In the genomic region with DNA sequence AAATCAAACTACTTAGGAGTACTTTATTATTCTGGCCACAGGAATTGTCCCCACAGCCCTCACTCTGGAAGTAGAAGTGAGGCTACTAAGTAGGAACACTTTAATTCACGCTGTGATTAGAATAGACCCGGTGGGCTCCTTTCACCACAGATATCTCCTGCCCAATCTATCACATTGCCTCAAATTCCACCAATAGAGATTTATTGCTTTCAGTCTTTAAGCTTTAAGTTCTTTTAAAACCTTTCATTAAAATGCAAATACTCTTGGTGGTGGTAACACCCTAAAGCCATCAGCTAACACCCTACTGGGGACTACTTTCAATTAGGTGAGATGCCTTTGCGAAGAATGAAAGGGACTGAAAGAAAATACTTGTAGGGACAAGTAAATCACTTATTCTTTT, we compare ENCODE assay signal across 26 cellular contexts.
DNase-seq lines count a peak whose midpoint lies in the region; ATAC-seq, FAIRE-seq and TF ChIP-seq lines count a peak whose summit lies in the region.
"Had no signal": no experiment of that assay in that cellular context is flagged by ENCODE, and none has a peak within 500 bp of the region (broad histone marks: within the 10 kb centered on the region; RNA-seq: fewer than 3 reads in every experiment).

No MANE protein-coding gene starts in this region.

- H3K79me2 ChIP-seq in H1 (ENCODE audit: control insufficient read depth in 1 of 2, insufficient read depth in 2 of 2, low read length in 2 of 2) (no peaks in the 10 kb centered on the region), OCI-LY7 (ENCODE audit: insufficient read depth, low read depth, low read length) (no peaks in the 10 kb centered on the region)

- H3K36me3 ChIP-seq in H1 (ENCODE audit: control insufficient read depth in 2 of 4, insufficient read depth in 4 of 4, low read length in 3 of 4) (no peaks in the 10 kb centered on the region), iPS-18a (ENCODE audit: control insufficient read depth, low read depth, low read length) (no peaks in the 10 kb centered on the region), left lung (no peaks in the 10 kb centered on the region), OCI-LY7 (ENCODE audit: insufficient read depth, low read length) (no peaks in the 10 kb centered on the region)

- no peaks in the 10 kb centered on the region for H3K79me1 ChIP-seq in H1 (ENCODE audit: low read depth, low read length)

- no peak overlapping the region for H3K18ac ChIP-seq in H1 (ENCODE audit: extremely low read depth, low read length)

- H3K9me2 ChIP-seq in OCI-LY7 (ENCODE audit: insufficient read depth, low read length): no peaks in the 10 kb centered on the region

- H3K27me3 ChIP-seq in H1 (replicated peaks in 1 of 4; ENCODE audit: control insufficient read depth in 3 of 4, extremely low read depth in 1 of 4, insufficient read depth in 3 of 4, low read length in 3 of 4) (peaks cover 5 to 31% (median 22%) of the 10 kb centered on the region in 4 experiments), iPS-18a (ENCODE audit: control insufficient read depth, insufficient read depth, low read length) (peaks cover 63% of the 10 kb centered on the region), left lung (no peaks in the 10 kb centered on the region)
- H3K27me3 ChIP-seq: BE2C had no signal

- H3K4me1 ChIP-seq in H1 (replicated peaks in 1 of 4; ENCODE audit: control insufficient read depth in 3 of 4, insufficient read depth in 4 of 4, low read length in 3 of 4) (peaks cover 0 to 9% (median 4%) of the 10 kb centered on the region in 4 experiments; a peak in 3 of 7 replicates), iPS-18a (ENCODE audit: control insufficient read depth, low read depth, low read length) (peaks cover 33% of the 10 kb centered on the region), left lung (no peaks in the 10 kb centered on the region), OCI-LY7 (ENCODE audit: insufficient read depth, low read length, poor library complexity, severe bottlenecking) (no peaks in the 10 kb centered on the region)

- POLR2A ChIA-PET in H1 (lab: Charles Lee; ENCODE audit: partially characterized antibody) (no interaction called here), OCI-LY7 (lab: Charles Lee) (no interaction called here)

- no peak overlapping the region for H3K14ac ChIP-seq in H1 (ENCODE audit: insufficient read length)

- H2AK5ac ChIP-seq in H1 (ENCODE audit: low read depth, low read length): no peak overlapping the region

- WGBS in H1 (ENCODE audit: extremely low coverage in 1 of 2, insufficient coverage in 1 of 2, insufficient read length in 1 of 2, insufficient replicate concordance in 2 of 2, low coverage in 1 of 2, low lambda C conversion rate in 2 of 2, missing lambda C conversion rate in 1 of 2), 2 experiments: 4% methylated on average over 3 of the region's 3 CpGs; no CpG with 5 or more reads in 1 of the 2 experiments

- CTCF ChIA-PET in H1 (lab: Charles Lee; ENCODE audit: partially characterized antibody): interaction anchor here (1.4 kb wide), 1 partner anchor 399 kb away, joined by 3 read pairs; no protein-coding TSS in a partner anchor
- CTCF ChIA-PET in OCI-LY7 (lab: Charles Lee; ENCODE audit: unreplicated experiment): no interaction called here

- DNase-seq in ELF-1 (ENCODE audit: low read depth, low spot score) (peak; percentile 46), NCI-H82 (lab: John Stamatoyannopoulos, UW) (peak; percentile 68), H1 (ENCODE audit: low read depth in 1 of 2, low spot score in 2 of 2) (peak in 1 of 2 experiments; percentile 34), left lung (no peak), GM12892 (ENCODE audit: insufficient read length) (no peak), OCI-LY7 (ENCODE audit: low spot score) (no peak), NCI-H1417 (lab: John Stamatoyannopoulos, UW) (no peak)
- DNase-seq: 8988T; ACHN; BE2C; CD8-positive, alpha-beta memory T cell; DND-41; GM23248; Kasumi-1; NCI-H1092 treated with DMSO at 0.1 percent for 48 hours; NCI-H1436 treated with DMSO at 0.1 percent for 48 hours; NCI-H187 treated with DMSO at 0.1 percent for 48 hours; NCI-H2171 treated with DMSO at 0.1 percent for 48 hours; NCI-H345; NCI-H510A treated with DMSO at 0.1 percent for 48 hours; NK-92 treated with Interleukin-12 subunit alpha and Interleukin-12 subunit beta, amount 100 ng/mL, for 24 hours; SHP77 had no signal

- no peak for ATAC-seq in left lung
- ATAC-seq: K562 had no signal

- H4K20me1 ChIP-seq in H1 (replicated peaks in 1 of 2; ENCODE audit: control insufficient read depth in 1 of 2, insufficient read depth in 2 of 2, low read length in 2 of 2): no peaks in the 10 kb centered on the region
- no peaks in the 10 kb centered on the region for H4K20me1 ChIP-seq in OCI-LY7 (ENCODE audit: insufficient read depth, low read length)

- TF ChIP-seq POLR2A in H1 (IDR thresholded peaks at IDR 0.05; ENCODE audit: control extremely low read depth in 1 of 2, low read depth in 2 of 2, low read length in 2 of 2) (no peak), GM12892 (IDR thresholded peaks at IDR 0.05; ENCODE audit: low read depth, low read length) (no peak)

- H3K4me3 ChIP-seq in H1 (ENCODE audit: extremely low read depth in 1 of 4, insufficient read depth in 2 of 4, low read depth in 3 of 4, low read length in 4 of 4) (peak overlapping the region in 1 of 4 experiments; percentile 10; a peak in 1 of 8 replicates), iPS-18a (ENCODE audit: low read length) (peak overlapping the region; percentile 4), left lung (no peak overlapping the region), OCI-LY7 (ENCODE audit: low read depth, low read length, poor library complexity, severe bottlenecking) (no peak overlapping the region)
- H3K4me3 ChIP-seq: GM23248, K562 had no signal

- no TSS peak for BruUV-seq in OCI-LY7 (replicated peaks; lab: Mats Ljungman, UMichigan)

- H3K9ac ChIP-seq in H1 (replicated peaks in 1 of 4; ENCODE audit: extremely low read depth in 1 of 4, low read depth in 3 of 4, low read length in 3 of 4) (no peak overlapping the region), iPS-18a (ENCODE audit: low read length) (no peak overlapping the region)
- H3K9ac ChIP-seq: GM23248 had no signal

- H4K8ac ChIP-seq in H1 (ENCODE audit: extremely low read depth, insufficient read depth, low read length): no peak overlapping the region

- no peak overlapping the region for H2BK120ac ChIP-seq in H1 (replicated peaks; ENCODE audit: low read depth, low read length)

- H3K56ac ChIP-seq in H1 (replicated peaks; ENCODE audit: insufficient read length, low read depth, low read length): no peak overlapping the region

- H2AFZ ChIP-seq in H1 (ENCODE audit: low read length) (no peak overlapping the region), OCI-LY7 (ENCODE audit: low read length) (no peak overlapping the region)
- H2AFZ ChIP-seq: GM23248 had no signal

- H4K91ac ChIP-seq in H1 (replicated peaks; ENCODE audit: insufficient read length, low read length): no peak overlapping the region

- TF ChIP-seq EP300 in H1 (IDR thresholded peaks at IDR 0.05; ENCODE audit: borderline replicate concordance in 1 of 2, low read depth in 2 of 2, low read length in 2 of 2): no peak

- H2BK12ac ChIP-seq in H1 (ENCODE audit: low read depth, low read length): no peak overlapping the region

- H3K23me2 ChIP-seq in H1 (ENCODE audit: low read depth, low read length): no peaks in the 10 kb centered on the region

- H4K5ac ChIP-seq in H1 (ENCODE audit: insufficient read length, low read depth, low read length): no peak overlapping the region

- intact Hi-C loops in left lung (cut with DNase I): no loop called here
- intact Hi-C loops in OCI-LY7 (cut with micrococcal nuclease; ENCODE audit: unreplicated experiment): no loop called here

- H3K27ac ChIP-seq in H1 (ENCODE audit: low read depth, low read length): no peak overlapping the region
- no peak overlapping the region for H3K27ac ChIP-seq in iPS-18a (ENCODE audit: low read length)
- no peak overlapping the region for H3K27ac ChIP-seq in left lung
- H3K27ac ChIP-seq in OCI-LY7 (ENCODE audit: low read depth, low read length, poor library complexity, severe bottlenecking): no peak overlapping the region
- H3K27ac ChIP-seq: GM23248, RWPE1 had no signal

- TF ChIP-seq CTCF in H1 (IDR thresholded peaks at IDR 0.05; ENCODE audit: control extremely low read depth in 1 of 3, insufficient read depth in 1 of 3, low read depth in 1 of 3, low read length in 3 of 3): no peak
- TF ChIP-seq CTCF in left lung (IDR thresholded peaks at IDR 0.05): no peak
- TF ChIP-seq CTCF in OCI-LY7 (conservative IDR thresholded peaks at IDR 0.05; ENCODE audit: low read length): no peak

- H3K4me2 ChIP-seq in H1 (ENCODE audit: insufficient read depth in 1 of 2, low read depth in 2 of 2, low read length in 2 of 2) (peak overlapping the region in 1 of 2 experiments; percentile 49; a peak in 2 of 4 replicates), OCI-LY7 (ENCODE audit: low read length) (no peak overlapping the region)

- no peak overlapping the region for H3K23ac ChIP-seq in H1 (ENCODE audit: insufficient read length)

- H3K9me3 ChIP-seq in H1 (ENCODE audit: insufficient read depth in 2 of 2, low read depth in 1 of 2, low read length in 1 of 2): no peaks in the 10 kb centered on the region
- no peaks in the 10 kb centered on the region for H3K9me3 ChIP-seq in iPS-18a (ENCODE audit: control insufficient read depth, low read depth, low read length)
- H3K9me3 ChIP-seq in left lung: no peaks in the 10 kb centered on the region
- H3K9me3 ChIP-seq in OCI-LY7 (ENCODE audit: low read length): no peaks in the 10 kb centered on the region
- H3K9me3 ChIP-seq: BE2C had no signal

- no peak overlapping the region for H3K4ac ChIP-seq in H1 (replicated peaks; ENCODE audit: insufficient read length, low read depth, low read length)

- no peak overlapping the region for H2BK20ac ChIP-seq in H1 (ENCODE audit: low read length)

- H2BK15ac ChIP-seq in H1 (ENCODE audit: low read length): no peak overlapping the region

- TF ChIP-seq RAD21 in H1 (IDR thresholded peaks at IDR 0.05 in 1 of 2, conservative IDR thresholded peaks at IDR 0.05 in 1 of 2; ENCODE audit: low read depth in 2 of 2, low read length in 2 of 2): no peak

- FAIRE-seq in H1 (lab: Jason Lieb, UNC): peak; percentile 91
- FAIRE-seq in GM12892 (lab: Jason Lieb, UNC): no peak
- FAIRE-seq: GM18507, K562 had no signal

- no peak overlapping the region for H2BK5ac ChIP-seq in H1 (ENCODE audit: low read depth, low read length)

TF ChIP-seq in H1, 55 proteins besides CTCF, POLR2A, EP300 and RAD21 (continues in another document):
- TF ChIP-seq NANOG (IDR thresholded peaks at IDR 0.05; ENCODE audit: insufficient read depth, low read depth, low read length, poor library complexity, severe bottlenecking): peak; percentile 87
- no peak for TF ChIP-seq RFX5 (IDR thresholded peaks at IDR 0.05; ENCODE audit: borderline replicate concordance, low read depth, low read length)
- 0 out of 2 replicates have a peak, but pooled peaks have one; percentile 23 for TF ChIP-seq POU5F1 (IDR thresholded peaks at IDR 0.05; ENCODE audit: low read depth, low read length)
- peak; percentile 69; the same call in 1 of the 2 replicates for TF ChIP-seq POLR2AphosphoS5 (IDR thresholded peaks at IDR 0.05; ENCODE audit: low read depth, low read length)
- peak in 1 of 2 experiments; percentile 78; a peak in 1 of 4 replicates for TF ChIP-seq HDAC2 (IDR thresholded peaks at IDR 0.05; ENCODE audit: borderline replicate concordance in 1 of 2, low read depth in 2 of 2, low read length in 2 of 2)

Comparison
In these comparisons a context has a peak if more than half of its experiments do, and no peak if none do; other contexts are left out.
1. DNase-seq: peak in ELF-1 (single experiment) and NCI-H82 (single experiment); none in left lung (0 of 2), GM12892 (single experiment), OCI-LY7 (single experiment) and NCI-H1417 (0 of 3).